In the genomic region with DNA sequence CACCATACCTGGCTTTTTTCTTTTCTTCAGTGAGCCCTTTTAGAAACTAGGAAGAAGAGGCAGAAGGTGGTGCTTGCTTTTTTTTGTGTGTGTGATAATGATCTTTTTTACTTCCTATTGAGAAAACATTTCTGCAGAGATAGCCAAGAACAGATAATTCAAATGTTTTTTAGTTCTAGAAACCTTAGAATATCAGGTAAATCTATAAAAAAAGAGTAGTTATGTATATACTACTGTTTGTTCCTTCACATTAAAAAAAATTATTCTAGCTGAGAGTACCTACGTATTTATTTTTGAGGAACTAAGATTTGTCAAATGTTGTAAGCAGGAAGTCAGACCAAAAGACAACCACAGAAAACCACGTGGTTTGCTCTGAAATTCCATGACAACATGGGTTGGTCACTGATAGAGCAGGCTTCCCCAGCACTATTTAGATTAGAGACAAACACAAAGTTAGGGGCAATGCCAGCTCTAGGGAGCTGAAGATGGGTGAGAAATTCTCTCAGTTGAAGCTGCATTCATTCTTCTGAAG, we compare ENCODE assay signal across 8 cellular contexts. TPM values are rescaled to one million over a fixed set of nuclear protein-coding genes. Genes with fewer than 3 reads are reported as not detected.
DNase-seq lines count a peak whose midpoint lies in the region; ATAC-seq and TF ChIP-seq lines count a peak whose summit lies in the region.

No MANE protein-coding gene starts in this region.

- POLR2A ChIA-PET in activated CD4-positive, alpha-beta memory T cell treated with anti-CD3 and anti-CD28 coated beads, Interleukin-2, amount 10 ng/mL, durations not matched to agents 7 days and 5 days (lab: Charles Lee), result interaction anchor here (0.6 to 6.2 kb wide), 11 partner anchors 8 to 396 kb away, joined by 3 to 105 read pairs (median 9); partner anchors contain the start of genes STK4, TOMM34 and YWHAB

- H3K36me3 Mint-ChIP-seq in Calu3 (ENCODE audit: insufficient read depth, unreplicated experiment), result peaks cover 47% of the 10 kb centered on the region
- peaks cover 84% of the 10 kb centered on the region for H3K36me3 Mint-ChIP-seq in activated CD4-positive, alpha-beta memory T cell treated with anti-CD3 and anti-CD28 coated beads, Interleukin-2, amount 10 ng/mL, durations not matched to agents 7 days and 5 days (ENCODE audit: low read depth)

- H3K4me3 Mint-ChIP-seq in Calu3 (ENCODE audit: low read depth, unreplicated experiment), result no peak overlapping the region
- peak overlapping the region; percentile 72 for H3K4me3 Mint-ChIP-seq in activated CD4-positive, alpha-beta memory T cell treated with anti-CD3 and anti-CD28 coated beads, Interleukin-2, amount 10 ng/mL, durations not matched to agents 7 days and 5 days

- H3K4me1 Mint-ChIP-seq in Calu3 (ENCODE audit: low read depth, unreplicated experiment), result no peaks in the 10 kb centered on the region
- H3K4me1 Mint-ChIP-seq in activated CD4-positive, alpha-beta memory T cell treated with anti-CD3 and anti-CD28 coated beads, Interleukin-2, amount 10 ng/mL, durations not matched to agents 7 days and 5 days, result peaks cover 71% of the 10 kb centered on the region

- H3K4me3 ChIP-seq in Jurkat, Clone E6-1 (ENCODE audit: low read length), result peak overlapping the region; percentile 17

- H3K27ac Mint-ChIP-seq in Calu3 (ENCODE audit: unreplicated experiment), result no peak overlapping the region
- peak overlapping the region; percentile 99 for H3K27ac Mint-ChIP-seq in activated CD4-positive, alpha-beta memory T cell treated with anti-CD3 and anti-CD28 coated beads, Interleukin-2, amount 10 ng/mL, durations not matched to agents 7 days and 5 days

- no peaks in the 10 kb centered on the region for H3K27me3 Mint-ChIP-seq in Calu3 (ENCODE audit: unreplicated experiment)
- no peaks in the 10 kb centered on the region for H3K27me3 Mint-ChIP-seq in activated CD4-positive, alpha-beta memory T cell treated with anti-CD3 and anti-CD28 coated beads, Interleukin-2, amount 10 ng/mL, durations not matched to agents 7 days and 5 days

- no TSS peak for BruUV-seq in Calu3 (replicated peaks; lab: Mats Ljungman, UMichigan)

- intact Hi-C loops in Calu3 (cut with micrococcal nuclease; ENCODE audit: unreplicated experiment), result no loop called here
- intact Hi-C loops in left cardiac atrium (cut with DNase I), result no loop called here
- intact Hi-C loops in posterior cingulate gyrus (cut with DNase I), result no loop called here

- peak; percentile 17 for DNase-seq in Calu3
- DNase-seq in Jurkat, Clone E6-1 (ENCODE audit: low read depth, low spot score), result peak; percentile 79
- peak; percentile 79 for DNase-seq in activated CD4-positive, alpha-beta memory T cell treated with anti-CD3 and anti-CD28 coated beads, Interleukin-2, amount 10 ng/mL, durations not matched to agents 7 days and 5 days
- no peak for DNase-seq in left cardiac atrium
- peak; percentile 50 to 74 for DNase-seq in stimulated activated CD8-positive, alpha-beta memory T cell treated with anti-CD3 and anti-CD28 coated beads, Interleukin-7, amount 100 ng/mL, for 4 hours (ENCODE audit: low read depth in 2 of 2)
- no peak for DNase-seq in posterior cingulate gyrus
- DNase-seq in NCI-H1436 treated with DMSO at 0.1 percent for 48 hours (lab: John Stamatoyannopoulos, UW), result no peak

- ATAC-seq in GM21515 (IDR thresholded peaks at IDR 0.05; ENCODE audit: unreplicated experiment) (peak; percentile 88), left cardiac atrium (peak; percentile 67 to 71)

- CTCF ChIA-PET in Calu3 (lab: Charles Lee), result interaction anchor here (1.4 kb wide), 1 partner anchor 34 kb away, joined by 3 read pairs; no protein-coding TSS in a partner anchor
- CTCF ChIA-PET in activated CD4-positive, alpha-beta memory T cell treated with anti-CD3 and anti-CD28 coated beads, Interleukin-2, amount 10 ng/mL, durations not matched to agents 7 days and 5 days (lab: Charles Lee), result interaction anchor here (0.8 to 2.9 kb wide), 7 partner anchors 8 to 32 kb away, joined by 3 to 25 read pairs (median 4); partner anchors contain the start of gene TOMM34

- no peaks in the 10 kb centered on the region for H3K9me3 Mint-ChIP-seq in Calu3 (ENCODE audit: low read depth, unreplicated experiment)
- no peaks in the 10 kb centered on the region for H3K9me3 Mint-ChIP-seq in activated CD4-positive, alpha-beta memory T cell treated with anti-CD3 and anti-CD28 coated beads, Interleukin-2, amount 10 ng/mL, durations not matched to agents 7 days and 5 days

- no peak for TF ChIP-seq CTCF in Calu3 (IDR thresholded peaks at IDR 0.05; ENCODE audit: unreplicated experiment)

RNA-seq across cellular contexts. Expression of gene STK4, which starts 12.8 kb away (rescaled TPM):
- total RNA-seq in Calu3 (2022), result 53.1 and 58.3 TPM in 2 replicates
- polyA plus RNA-seq in Jurkat, Clone E6-1 (2012; ENCODE audit: insufficient read depth, insufficient read length), result 19.4 TPM
- 100 to 1,000 TPM; 204 to 213 TPM for total RNA-seq in activated CD4-positive, alpha-beta memory T cell treated with anti-CD3 and anti-CD28 coated beads, Interleukin-2, amount 10 ng/mL, durations not matched to agents 7 days and 5 days
- total RNA-seq in left cardiac atrium, result 10 to 100 TPM; 16.0 to 16.4 TPM

RNA-seq across cellular contexts. Expression of gene TOMM34, which starts 19.0 kb away (rescaled TPM):
- 61.1 TPM in 2 replicates for total RNA-seq in Calu3 (2022)
- 62.6 TPM for polyA plus RNA-seq in Jurkat, Clone E6-1 (2012; ENCODE audit: insufficient read depth, insufficient read length)
- 10 to 100 TPM; 16.0 to 16.4 TPM for total RNA-seq in activated CD4-positive, alpha-beta memory T cell treated with anti-CD3 and anti-CD28 coated beads, Interleukin-2, amount 10 ng/mL, durations not matched to agents 7 days and 5 days
- 10 to 100 TPM; 10.5 to 10.9 TPM for total RNA-seq in left cardiac atrium

Comparison
In these comparisons a context has a peak if more than half of its experiments do, and no peak if none do; other contexts are left out.
1. DNase-seq: peak in Calu3 (single experiment), Jurkat, Clone E6-1 (single experiment), activated CD4-positive, alpha-beta memory T cell treated with anti-CD3 and anti-CD28 coated beads, Interleukin-2, amount 10 ng/mL, durations not matched to agents 7 days and 5 days (single experiment) and stimulated activated CD8-positive, alpha-beta memory T cell treated with anti-CD3 and anti-CD28 coated beads, Interleukin-7, amount 100 ng/mL, for 4 hours (2 of 2); none in left cardiac atrium (single experiment), posterior cingulate gyrus (0 of 10) and NCI-H1436 treated with DMSO at 0.1 percent for 48 hours (single experiment).